23 cellular contexts compared by ENCODE assay signal in the genomic region with DNA sequence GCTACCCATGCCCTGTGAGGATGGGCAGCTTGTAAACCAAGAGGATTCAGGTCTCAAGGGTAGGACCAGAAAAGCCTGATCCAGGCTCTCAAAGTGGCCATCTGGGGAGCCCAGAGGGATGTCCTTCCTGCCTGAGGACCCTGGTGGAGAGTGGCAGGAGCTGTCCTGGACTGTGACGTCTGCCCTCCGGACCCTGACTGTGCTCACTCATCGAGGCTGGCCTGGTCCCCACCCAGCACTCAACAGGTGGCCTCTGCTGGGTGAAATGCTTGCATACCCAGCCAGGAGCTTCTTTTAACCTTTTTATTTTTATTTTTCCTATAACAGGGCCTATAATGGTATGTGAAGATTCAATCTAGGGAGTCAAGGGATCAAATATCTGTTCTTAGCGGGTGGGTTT. TPM values are rescaled to one million over a fixed set of nuclear protein-coding genes. Genes with fewer than 3 reads are reported as not detected.
A peak's percentile ranks its signal among the peaks of the same experiment; 100 is the strongest.
DNase-seq lines count a peak whose midpoint lies in the region; ATAC-seq and TF ChIP-seq lines count a peak whose summit lies in the region.
"Had no signal": no experiment of that assay in that cellular context is flagged by ENCODE, and none has a peak within 500 bp of the region (broad histone marks: within the 10 kb centered on the region; RNA-seq: fewer than 3 reads in every experiment).

No MANE protein-coding gene starts in this region.

- no peak overlapping the region for H3K4ac ChIP-seq in trophoblast cell (ENCODE audit: low read depth, low read length)

- peaks cover 5% of the 10 kb centered on the region for H3K27me3 Mint-ChIP-seq in activated CD4-positive, alpha-beta memory T cell treated with anti-CD3 and anti-CD28 coated beads, Interleukin-2, amount 10 ng/mL, durations not matched to agents 7 days and 5 days
- no peaks in the 10 kb centered on the region for H3K27me3 Mint-ChIP-seq in activated CD4-positive, alpha-beta memory T cell treated with anti-CD3 and anti-CD28 coated beads for 36 hours
- H3K27me3 Mint-ChIP-seq in central memory CD8-positive, alpha-beta T cell: no peaks in the 10 kb centered on the region

- H3K4me2 ChIP-seq in HCT116 (ENCODE audit: low read length): peak overlapping the region; percentile 68
- H3K4me2 ChIP-seq in trophoblast cell (ENCODE audit: low read length): no peak overlapping the region

- peak overlapping the region; percentile 87 for H3K27ac Mint-ChIP-seq in activated CD4-positive, alpha-beta memory T cell treated with anti-CD3 and anti-CD28 coated beads, Interleukin-2, amount 10 ng/mL, durations not matched to agents 7 days and 5 days
- no peak overlapping the region for H3K27ac Mint-ChIP-seq in activated CD4-positive, alpha-beta memory T cell treated with anti-CD3 and anti-CD28 coated beads for 36 hours
- peak overlapping the region; percentile 74 for H3K27ac Mint-ChIP-seq in central memory CD8-positive, alpha-beta T cell (ENCODE audit: low read depth)

- H4K20me1 ChIP-seq in HCT116 (ENCODE audit: insufficient read depth): no peaks in the 10 kb centered on the region

- no peak for TF ChIP-seq RAD21 in HCT116 (IDR thresholded peaks at IDR 0.05; ENCODE audit: low read depth)

- H3K9me3 ChIP-seq in HCT116 (ENCODE audit: control insufficient read depth in 1 of 2, insufficient read depth in 1 of 2, low read depth in 1 of 2, low read length in 2 of 2) (no peaks in the 10 kb centered on the region), trophoblast cell (ENCODE audit: insufficient read depth, low read depth, low read length) (no peaks in the 10 kb centered on the region), adrenal gland (replicated peaks in 1 of 3) (no peaks in the 10 kb centered on the region)

- H3K27ac ChIP-seq in HCT116 (ENCODE audit: low read depth, low read length): no peak overlapping the region
- H3K27ac ChIP-seq in trophoblast cell (ENCODE audit: low read depth, low read length): no peak overlapping the region
- H3K27ac ChIP-seq in adrenal gland: no peak overlapping the region
- H3K27ac ChIP-seq: C4-2B, HL-60 had no signal

- H3K9me3 Mint-ChIP-seq in activated CD4-positive, alpha-beta memory T cell treated with anti-CD3 and anti-CD28 coated beads, Interleukin-2, amount 10 ng/mL, durations not matched to agents 7 days and 5 days: no peaks in the 10 kb centered on the region
- no peaks in the 10 kb centered on the region for H3K9me3 Mint-ChIP-seq in activated CD4-positive, alpha-beta memory T cell treated with anti-CD3 and anti-CD28 coated beads for 36 hours
- no peaks in the 10 kb centered on the region for H3K9me3 Mint-ChIP-seq in central memory CD8-positive, alpha-beta T cell

- BruUV-seq in HCT116 (replicated peaks; lab: Mats Ljungman, UMichigan): no TSS peak

- no peak overlapping the region for H2BK12ac ChIP-seq in trophoblast cell (ENCODE audit: low read length)

- H4K12ac ChIP-seq in trophoblast cell (ENCODE audit: low read depth, low read length): no peak overlapping the region

- CTCF ChIA-PET in activated CD4-positive, alpha-beta memory T cell treated with anti-CD3 and anti-CD28 coated beads, Interleukin-2, amount 10 ng/mL, durations not matched to agents 7 days and 5 days (lab: Charles Lee): interaction anchor here (0.5 to 6.1 kb wide), 17 partner anchors 10 to 471 kb away, joined by 3 to 95 read pairs (median 5); a partner anchor contains a TSS
- CTCF ChIA-PET in activated CD4-positive, alpha-beta memory T cell treated with anti-CD3 and anti-CD28 coated beads for 36 hours (lab: Charles Lee): interaction anchor here (0.6 to 2.5 kb wide), 6 partner anchors 11 to 390 kb away, joined by 3 to 20 read pairs (median 5); a partner anchor contains a TSS
- CTCF ChIA-PET in HCT116 (lab: Charles Lee) (interaction anchor here (1.0 to 2.5 kb wide), 2 partner anchors 21 to 25 kb away, joined by 4 to 14 read pairs; a partner anchor contains a TSS), GM10248 (lab: Yijun Ruan, JAX) (interaction anchor here (1.0 to 3.7 kb wide), 6 partner anchors 10 to 21 kb away, joined by 3 to 14 read pairs (median 3); no protein-coding TSS in a partner anchor)

- POLR2A ChIA-PET in activated CD4-positive, alpha-beta memory T cell treated with anti-CD3 and anti-CD28 coated beads, Interleukin-2, amount 10 ng/mL, durations not matched to agents 7 days and 5 days (lab: Charles Lee): interaction anchor here (0.9 to 3.7 kb wide), 11 partner anchors 13 to 112 kb away, joined by 3 to 34 read pairs (median 13); a partner anchor contains a TSS
- POLR2A ChIA-PET in activated CD4-positive, alpha-beta memory T cell treated with anti-CD3 and anti-CD28 coated beads for 36 hours (lab: Charles Lee): no interaction called here
- POLR2A ChIA-PET in HCT116 (lab: Charles Lee): no interaction called here
- POLR2A ChIA-PET in GM10248 (lab: Yijun Ruan, JAX): no interaction called here

- H2AFZ ChIP-seq in HCT116 (ENCODE audit: low read depth, low read length, poor library complexity, severe bottlenecking) (no peak overlapping the region), trophoblast cell (ENCODE audit: insufficient read depth, low read length, poor library complexity) (no peak overlapping the region)

- H3K36me3 ChIP-seq in HCT116 (ENCODE audit: control insufficient read depth in 1 of 2, insufficient read depth in 2 of 2, low read length in 2 of 2) (no peaks in the 10 kb centered on the region), trophoblast cell (ENCODE audit: control insufficient read depth in 1 of 2, insufficient read depth in 2 of 2, low read length in 2 of 2) (no peaks in the 10 kb centered on the region), adrenal gland (replicated peaks in 1 of 2) (no peaks in the 10 kb centered on the region)

- H3K36me3 Mint-ChIP-seq in activated CD4-positive, alpha-beta memory T cell treated with anti-CD3 and anti-CD28 coated beads, Interleukin-2, amount 10 ng/mL, durations not matched to agents 7 days and 5 days (ENCODE audit: low read depth): peaks cover 4% of the 10 kb centered on the region
- H3K36me3 Mint-ChIP-seq in activated CD4-positive, alpha-beta memory T cell treated with anti-CD3 and anti-CD28 coated beads for 36 hours: no peaks in the 10 kb centered on the region
- no peaks in the 10 kb centered on the region for H3K36me3 Mint-ChIP-seq in central memory CD8-positive, alpha-beta T cell (ENCODE audit: insufficient read depth)

- DNase-seq in activated CD4-positive, alpha-beta memory T cell treated with anti-CD3 and anti-CD28 coated beads, Interleukin-2, amount 10 ng/mL, durations not matched to agents 7 days and 5 days: no peak
- no peak for DNase-seq in activated CD4-positive, alpha-beta memory T cell treated with anti-CD3 and anti-CD28 coated beads for 36 hours
- DNase-seq in HCT116 (ENCODE audit: low read depth, low spot score) (no peak), trophoblast cell (no peak), NCI-H345 treated with DMSO at 0.1 percent for 48 hours (lab: John Stamatoyannopoulos, UW; ENCODE audit: unreplicated experiment) (no peak), GM10248 (ENCODE audit: extremely low spot score) (no peak), adrenal gland (no peak)
- no peak for DNase-seq in central memory CD8-positive, alpha-beta T cell (ENCODE audit: low spot score in 2 of 2)
- DNase-seq: DMS 273 treated with DMSO at 0.1 percent for 48 hours; DMS79 treated with DMSO at 0.1 percent for 48 hours; H7; KBM-7; NCI-H1092 treated with DMSO at 0.1 percent for 48 hours; NCI-H1436 treated with DMSO at 0.1 percent for 48 hours; NCI-H1930; NCI-H226; NCI-H524; NCI-H774; NK-92 treated with Interleukin-12 subunit alpha and Interleukin-12 subunit beta, amount 100 ng/mL, for 24 hours had no signal

- peak overlapping the region; percentile 47 for H2AK5ac ChIP-seq in trophoblast cell (ENCODE audit: low read length)

- H4K91ac ChIP-seq in trophoblast cell (ENCODE audit: low read depth, low read length): peak overlapping the region; percentile 42

- H2BK5ac ChIP-seq in trophoblast cell (ENCODE audit: low read depth, low read length, poor library complexity): no peak overlapping the region

- peaks cover 39 to 42% of the 10 kb centered on the region in 2 experiments for H3K4me1 ChIP-seq in HCT116 (ENCODE audit: control insufficient read depth in 1 of 2, insufficient read depth in 2 of 2, low read length in 2 of 2)
- peaks cover 4 to 12% of the 10 kb centered on the region in 2 experiments for H3K4me1 ChIP-seq in trophoblast cell (ENCODE audit: control insufficient read depth in 1 of 2, insufficient read depth in 2 of 2, low read length in 2 of 2)
- peaks cover 5% of the 10 kb centered on the region in 2 donors for H3K4me1 ChIP-seq in adrenal gland (replicated peaks in 1 of 2)

- no peak overlapping the region for H3K9ac ChIP-seq in HCT116 (ENCODE audit: low read length)
- no peak overlapping the region for H3K9ac ChIP-seq in trophoblast cell (ENCODE audit: low read length)

- no peak overlapping the region for H3K18ac ChIP-seq in trophoblast cell (ENCODE audit: low read length)

- H3K4me3 Mint-ChIP-seq in activated CD4-positive, alpha-beta memory T cell treated with anti-CD3 and anti-CD28 coated beads, Interleukin-2, amount 10 ng/mL, durations not matched to agents 7 days and 5 days: no peak overlapping the region
- H3K4me3 Mint-ChIP-seq in activated CD4-positive, alpha-beta memory T cell treated with anti-CD3 and anti-CD28 coated beads for 36 hours: no peak overlapping the region
- peak overlapping the region; percentile 66 for H3K4me3 Mint-ChIP-seq in central memory CD8-positive, alpha-beta T cell

- H4K8ac ChIP-seq in trophoblast cell (ENCODE audit: low read depth, low read length): no peak overlapping the region

- H3K9me2 ChIP-seq in HCT116 (ENCODE audit: insufficient read depth): no peaks in the 10 kb centered on the region

- TF ChIP-seq CTCF in HCT116 (IDR thresholded peaks at IDR 0.05 in 2 of 3, conservative IDR thresholded peaks at IDR 0.05 in 1 of 3; ENCODE audit: borderline replicate concordance in 1 of 3, insufficient read depth in 1 of 3, low read depth in 2 of 3, low read length in 2 of 3) (no peak), GM10248 (IDR thresholded peaks at IDR 0.05; ENCODE audit: control extremely low read depth, extremely low read depth, low read depth, missing control alignments) (no peak), adrenal gland (IDR thresholded peaks at IDR 0.05) (no peak)

- no peak overlapping the region for H3K23ac ChIP-seq in trophoblast cell (ENCODE audit: low read length)

- RAD21 ChIA-PET in HCT116 (lab: Charles Lee; ENCODE audit: low non-redundant PET in 1 of 2, low total read pairs in 2 of 2, uncharacterized antibody in 2 of 2, unreplicated experiment in 2 of 2): no interaction called here

- H2BK120ac ChIP-seq in trophoblast cell (ENCODE audit: insufficient read depth, low read length, poor library complexity): no peak overlapping the region

- intact Hi-C loops in activated CD4-positive, alpha-beta memory T cell treated with anti-CD3 and anti-CD28 coated beads for 36 hours (cut with micrococcal nuclease): no loop called here
- intact Hi-C loops in HCT116 (cut with micrococcal nuclease): no loop called here
- intact Hi-C loops in adrenal gland (cut with DNase I): no loop called here

- WGBS in trophoblast cell (ENCODE audit: extremely low coverage, insufficient coverage, insufficient read length): no CpG with 5 or more reads among the region's 4 CpGs
- WGBS in adrenal gland, 4 donors: 78 to 92% (median 84%) methylated on average over 4 of the region's 4 CpGs

- H3K79me1 ChIP-seq in trophoblast cell (ENCODE audit: low read length): no peaks in the 10 kb centered on the region

- H3K14ac ChIP-seq in trophoblast cell (ENCODE audit: low read length): no peak overlapping the region

- no peak for TF ChIP-seq POLR2A in HCT116 (IDR thresholded peaks at IDR 0.05; ENCODE audit: borderline replicate concordance, extremely low read depth, insufficient read depth, insufficient read length)
- no peak for TF ChIP-seq POLR2A in adrenal gland (IDR thresholded peaks at IDR 0.05)

- H3K4me3 ChIP-seq in HCT116 (replicated peaks in 1 of 2; ENCODE audit: low read depth in 1 of 2, low read length in 2 of 2) (no peak overlapping the region), trophoblast cell (ENCODE audit: low read depth, low read length) (no peak overlapping the region), adrenal gland (no peak overlapping the region)
- H3K4me3 ChIP-seq: GM12878 had no signal

- 0 out of 2 replicates have a peak, but pooled peaks have one; percentile 2 for ATAC-seq in HCT116
- no peak for ATAC-seq in central memory CD8-positive, alpha-beta T cell (replicated peaks; ENCODE audit: extremely low read depth, poor library complexity, severe bottlenecking)

- H3K27me3 ChIP-seq in HCT116 (ENCODE audit: insufficient read depth, low read length) (no peaks in the 10 kb centered on the region), trophoblast cell (ENCODE audit: insufficient read depth, low read length) (no peaks in the 10 kb centered on the region), adrenal gland (no peaks in the 10 kb centered on the region)

- H3K4me1 Mint-ChIP-seq in activated CD4-positive, alpha-beta memory T cell treated with anti-CD3 and anti-CD28 coated beads, Interleukin-2, amount 10 ng/mL, durations not matched to agents 7 days and 5 days: peaks cover 39% of the 10 kb centered on the region
- peaks cover 29% of the 10 kb centered on the region for H3K4me1 Mint-ChIP-seq in activated CD4-positive, alpha-beta memory T cell treated with anti-CD3 and anti-CD28 coated beads for 36 hours (ENCODE audit: low read depth)
- peaks cover 26% of the 10 kb centered on the region for H3K4me1 Mint-ChIP-seq in central memory CD8-positive, alpha-beta T cell

- H3K79me2 ChIP-seq in HCT116 (ENCODE audit: insufficient read depth, low read length): no peaks in the 10 kb centered on the region
- no peaks in the 10 kb centered on the region for H3K79me2 ChIP-seq in trophoblast cell (ENCODE audit: control insufficient read depth, insufficient read depth, low read length, poor library complexity)

RNA-seq across cellular contexts. Expression of a gene that starts 24.5 kb away (rescaled TPM):
- total RNA-seq in activated CD4-positive, alpha-beta memory T cell treated with anti-CD3 and anti-CD28 coated beads, Interleukin-2, amount 10 ng/mL, durations not matched to agents 7 days and 5 days: under 1 TPM; 0.65 to 0.98 TPM
- not detected for total RNA-seq in activated CD4-positive, alpha-beta memory T cell treated with anti-CD3 and anti-CD28 coated beads for 36 hours
- 0.12 TPM for total RNA-seq in HCT116 (2021; ENCODE audit: unreplicated experiment)
- polyA plus RNA-seq in HCT116 (2012): 0.16 and 0.29 TPM in 2 replicates
- 0.22 TPM in 2 replicates for polyA plus RNA-seq in trophoblast cell (2013)
- total RNA-seq in adrenal gland: under 1 TPM in 2 of 8 donors, not detected in 6; 0.25 to 0.55 TPM
- under 1 TPM in 1 of 3 donors, not detected in 2; 0.02 TPM for polyA plus RNA-seq in adrenal gland
- total RNA-seq: GM12878, HT-29 had no signal
- polyA plus RNA-seq: GM12878 had no signal

RNA-seq across cellular contexts. Expression of a gene that starts 54.3 kb away (rescaled TPM):
- 100 to 1,000 TPM; 115 to 116 TPM for total RNA-seq in activated CD4-positive, alpha-beta memory T cell treated with anti-CD3 and anti-CD28 coated beads, Interleukin-2, amount 10 ng/mL, durations not matched to agents 7 days and 5 days
- total RNA-seq in activated CD4-positive, alpha-beta memory T cell treated with anti-CD3 and anti-CD28 coated beads for 36 hours: 10 to 100 TPM; 42.1 to 46.9 TPM
- total RNA-seq in HCT116 (2021; ENCODE audit: unreplicated experiment) (40.2 TPM), adrenal gland (10 to 100 TPM; 38.4 to 98.4 (median 59.0) TPM)
- 17.1 and 20.1 TPM in 2 replicates for polyA plus RNA-seq in HCT116 (2012)
- 52.8 and 58.2 TPM in 2 replicates for polyA plus RNA-seq in trophoblast cell (2013)
- 10 to 100 TPM; 31.5 to 48.5 (median 39.5) TPM for polyA plus RNA-seq in adrenal gland
